ENCODE assay signal across 8 cellular contexts in genomic region chr6:11212625-11213024, GRCh38. TPM values are rescaled to one million over a fixed set of nuclear protein-coding genes. Genes with fewer than 3 reads are reported as not detected.
DNase-seq lines count a peak whose midpoint lies in the region; ATAC-seq and TF ChIP-seq lines count a peak whose summit lies in the region.
"Had no signal": no experiment of that assay in that cellular context is flagged by ENCODE, and none has a peak within 500 bp of the region (broad histone marks: within the 10 kb centered on the region; RNA-seq: fewer than 3 reads in every experiment).

No MANE protein-coding gene starts in this region.

- ATAC-seq in lower lobe of right lung, result peak; percentile 2 to 22
- ATAC-seq in upper lobe of right lung, result peak; percentile 53
- ATAC-seq: activated naive CD4-positive, alpha-beta T cell treated with anti-CD3 and anti-CD28 coated beads, Interleukin-2, amount 50 U/mL, for 72 hours had no signal

- H3K36me3 ChIP-seq in lower lobe of right lung (peaks cover 64% of the 10 kb centered on the region), upper lobe of right lung (peaks cover 69% of the 10 kb centered on the region), Caco-2 (ENCODE audit: control insufficient read depth, insufficient read depth, low read length) (no peaks in the 10 kb centered on the region; the same call in 1 of the 2 replicates)

- H3K4me1 ChIP-seq in lower lobe of right lung, result peaks cover 99% of the 10 kb centered on the region
- peaks cover 100% of the 10 kb centered on the region for H3K4me1 ChIP-seq in upper lobe of right lung
- peaks cover 18% of the 10 kb centered on the region for H3K4me1 ChIP-seq in Caco-2

- H3K9me3 ChIP-seq in lower lobe of right lung, result no peaks in the 10 kb centered on the region
- no peaks in the 10 kb centered on the region for H3K9me3 ChIP-seq in upper lobe of right lung
- no peaks in the 10 kb centered on the region for H3K9me3 ChIP-seq in Caco-2

- H3K27me3 Mint-ChIP-seq in Caco-2 (ENCODE audit: insufficient read depth, unreplicated experiment), result no peaks in the 10 kb centered on the region

- peaks cover 87% of the 10 kb centered on the region for H3K36me3 Mint-ChIP-seq in Caco-2 (ENCODE audit: insufficient read depth, unreplicated experiment)

- no peak overlapping the region for H3K4me3 Mint-ChIP-seq in Caco-2 (ENCODE audit: unreplicated experiment)

- TF ChIP-seq CTCF in lower lobe of right lung (IDR thresholded peaks at IDR 0.05), result no peak
- no peak for TF ChIP-seq CTCF in upper lobe of right lung (IDR thresholded peaks at IDR 0.05)
- no peak for TF ChIP-seq CTCF in Caco-2 (IDR thresholded peaks at IDR 0.05; ENCODE audit: insufficient read depth in 1 of 2, low read depth in 1 of 2, low read length in 1 of 2, severe bottlenecking in 1 of 2, unreplicated experiment in 1 of 2)

- intact Hi-C loops in lower lobe of right lung (cut with DNase I) (no loop called here), upper lobe of right lung (cut with DNase I) (no loop called here), Caco-2 (cut with micrococcal nuclease; ENCODE audit: unreplicated experiment) (no loop called here)

- H3K27me3 ChIP-seq in lower lobe of right lung (ENCODE audit: low read depth) (no peaks in the 10 kb centered on the region), upper lobe of right lung (no peaks in the 10 kb centered on the region), Caco-2 (replicated peaks; ENCODE audit: control insufficient read depth, insufficient read depth, low read length) (no peaks in the 10 kb centered on the region)

- POLR2A ChIA-PET in Caco-2 (lab: Charles Lee), result no interaction called here

- H3K27ac ChIP-seq in lower lobe of right lung (peak overlapping the region; percentile 83), upper lobe of right lung (peak overlapping the region; percentile 94)

- BruUV-seq in Caco-2 (replicated peaks; lab: Mats Ljungman, UMichigan), result no TSS peak

- H3K27ac Mint-ChIP-seq in Caco-2 (ENCODE audit: unreplicated experiment), result no peak overlapping the region
- H3K27ac Mint-ChIP-seq: activated naive CD4-positive, alpha-beta T cell treated with anti-CD3 and anti-CD28 coated beads, Interleukin-2, amount 50 U/mL, for 72 hours had no signal

- CTCF ChIA-PET in Caco-2 (lab: Charles Lee), result no interaction called here

- peaks cover 23% of the 10 kb centered on the region for H3K4me1 Mint-ChIP-seq in Caco-2 (ENCODE audit: low read depth, unreplicated experiment)

- no peaks in the 10 kb centered on the region for H3K9me3 Mint-ChIP-seq in Caco-2 (ENCODE audit: unreplicated experiment)
- H3K9me3 Mint-ChIP-seq: activated naive CD4-positive, alpha-beta T cell treated with anti-CD3 and anti-CD28 coated beads, Interleukin-2, amount 50 U/mL, for 72 hours had no signal

- H3K4me3 ChIP-seq in lower lobe of right lung, result no peak overlapping the region
- no peak overlapping the region for H3K4me3 ChIP-seq in upper lobe of right lung
- no peak overlapping the region for H3K4me3 ChIP-seq in Caco-2 (ENCODE audit: low read depth, low read length)

- DNase-seq in OCI-M1 (lab: John Stamatoyannopoulos, UW) (peak; percentile 81), dermis blood vessel endothelial cell (peak; percentile 66), lower lobe of right lung (no peak), upper lobe of right lung (no peak), NCI-H2196 treated with DMSO at 0.1 percent for 48 hours (lab: John Stamatoyannopoulos, UW; ENCODE audit: unreplicated experiment) (no peak), KG1 (lab: John Stamatoyannopoulos, UW) (no peak), Caco-2 (no peak)

RNA-seq across cellular contexts. Expression of gene NEDD9, which starts 19.8 kb away (rescaled TPM):
- total RNA-seq in dermis blood vessel endothelial cell (158 and 173 TPM in 2 replicates), lower lobe of right lung (127 TPM), upper lobe of right lung (194 TPM), Caco-2 (2022) (33.2 and 36.2 TPM in 2 replicates)

Comparison
In these comparisons a context has a peak if more than half of its experiments do, and no peak if none do; other contexts are left out.
1. DNase-seq: peak in OCI-M1 (single experiment) and dermis blood vessel endothelial cell (single experiment); none in lower lobe of right lung (single experiment), upper lobe of right lung (single experiment), NCI-H2196 treated with DMSO at 0.1 percent for 48 hours (single experiment), KG1 (single experiment) and Caco-2 (0 of 2).